15 cellular contexts compared by ENCODE assay signal in genomic region chr18:48356151-48356745, GRCh38. TPM values are rescaled to one million over a fixed set of nuclear protein-coding genes. Genes with fewer than 3 reads are reported as not detected.
DNase-seq lines count a peak whose midpoint lies in the region; ATAC-seq and TF ChIP-seq lines count a peak whose summit lies in the region.
"Had no signal": no experiment of that assay in that cellular context is flagged by ENCODE, and none has a peak within 500 bp of the region (broad histone marks: within the 10 kb centered on the region; RNA-seq: fewer than 3 reads in every experiment).

No MANE protein-coding gene starts in this region.

- no peaks in the 10 kb centered on the region for H3K36me3 ChIP-seq in mesendoderm (ENCODE audit: control insufficient read depth, insufficient read depth, low read length)
- no peaks in the 10 kb centered on the region for H3K36me3 ChIP-seq in vagina

- peak overlapping the region; percentile 22 for H2AK5ac ChIP-seq in mesendoderm (ENCODE audit: low read length)

- no peak overlapping the region for H4K5ac ChIP-seq in mesendoderm (ENCODE audit: low read length)

- no peak overlapping the region for H2BK5ac ChIP-seq in mesendoderm (ENCODE audit: low read length)

- no CpG with 5 or more reads among the region's 7 CpGs for WGBS in mesendoderm (ENCODE audit: extremely low coverage, insufficient coverage, low lambda C conversion rate)

- no peak overlapping the region for H2BK120ac ChIP-seq in mesendoderm (ENCODE audit: low read depth, low read length)

- H4K8ac ChIP-seq in mesendoderm (ENCODE audit: low read depth, low read length): no peak overlapping the region

- no peaks in the 10 kb centered on the region for H3K79me1 ChIP-seq in mesendoderm (ENCODE audit: low read length)

- peaks cover 5 to 11% (median 8%) of the 10 kb centered on the region in 3 donors for H3K27me3 Mint-ChIP-seq in CD14-positive monocyte (ENCODE audit: low read depth in 3 of 3)

- H3K4me1 ChIP-seq in mesendoderm (ENCODE audit: control insufficient read depth, low read depth, low read length): peaks cover 14% of the 10 kb centered on the region
- H3K4me1 ChIP-seq in vagina: peaks cover 6% of the 10 kb centered on the region
- H3K4me1 ChIP-seq: Caco-2 had no signal

- DNase-seq in activated CD8-positive, alpha-beta memory T cell treated with anti-CD3 and anti-CD28 coated beads for 24 hours: peak; percentile 15
- DNase-seq in activated CD8-positive, alpha-beta memory T cell treated with anti-CD3 and anti-CD28 coated beads, Interleukin-2, amount 50 U/mL, for 4 hours: no peak
- DNase-seq in mesendoderm: no peak
- peak; percentile 60 to 64 for DNase-seq in vagina (ENCODE audit: extremely low spot score in 2 of 2)
- DNase-seq in CD14-positive monocyte (ENCODE audit: low spot score): no peak
- no peak for DNase-seq in NK-92 treated with Interleukin-12 subunit alpha and Interleukin-12 subunit beta, amount 100 ng/mL, for 24 hours (lab: John Stamatoyannopoulos, UW)
- DNase-seq: C1 segment of cervical spinal cord, Caco-2, GF-D8, GOT3, Kasumi-1, NCI-H187 treated with DMSO at 0.1 percent for 48 hours, NCI-H774 had no signal

- H3K27ac Mint-ChIP-seq in CD14-positive monocyte: no peak overlapping the region

- peak overlapping the region; percentile 40 for H3K56ac ChIP-seq in mesendoderm (ENCODE audit: low read length)

- H3K36me3 Mint-ChIP-seq in CD14-positive monocyte: no peaks in the 10 kb centered on the region

- no peaks in the 10 kb centered on the region for H3K79me2 ChIP-seq in mesendoderm (ENCODE audit: control insufficient read depth, insufficient read depth, low read length)

- no peak for TF ChIP-seq POLR2A in vagina (IDR thresholded peaks at IDR 0.05)

- H3K4me2 ChIP-seq in mesendoderm (ENCODE audit: low read length): no peak overlapping the region

- TF ChIP-seq CTCF in VCaP (conservative IDR thresholded peaks at IDR 0.05) (no peak), vagina (IDR thresholded peaks at IDR 0.05) (no peak), CD14-positive monocyte (IDR thresholded peaks at IDR 0.05) (no peak)

- H3K4me1 Mint-ChIP-seq in CD14-positive monocyte: no peaks in the 10 kb centered on the region

- no peak overlapping the region for H3K18ac ChIP-seq in mesendoderm (ENCODE audit: low read length)

- no peak overlapping the region for H3K4me3 ChIP-seq in mesendoderm (ENCODE audit: low read length)
- H3K4me3 ChIP-seq in vagina: no peak overlapping the region

- H2BK15ac ChIP-seq in mesendoderm (replicated peaks; ENCODE audit: low read depth): no peak overlapping the region

- no peak overlapping the region for H3K4ac ChIP-seq in mesendoderm (ENCODE audit: low read depth, low read length)

- no peak overlapping the region for H3K23ac ChIP-seq in mesendoderm (ENCODE audit: low read length)

- H3K4me3 Mint-ChIP-seq in CD14-positive monocyte: no peak overlapping the region

- H3K27me3 ChIP-seq in mesendoderm (ENCODE audit: insufficient read depth, low read length, poor library complexity): no peaks in the 10 kb centered on the region
- H3K27me3 ChIP-seq in vagina: no peaks in the 10 kb centered on the region

- H3K9me3 ChIP-seq in vagina: no peaks in the 10 kb centered on the region
- H3K9me3 ChIP-seq: Caco-2 had no signal

- intact Hi-C loops in vagina (cut with DNase I): no loop called here
- intact Hi-C loops in CD14-positive monocyte (cut with micrococcal nuclease): no loop called here

- ATAC-seq in GM18520 (IDR thresholded peaks at IDR 0.05; ENCODE audit: unreplicated experiment): no peak

- H3K27ac ChIP-seq in VCaP (peak overlapping the region; percentile 76), mesendoderm (ENCODE audit: low read depth, low read length) (no peak overlapping the region), vagina (no peak overlapping the region)

- peaks cover 0 to 1% (median 0%) of the 10 kb centered on the region in 7 donors for H3K9me3 Mint-ChIP-seq in CD14-positive monocyte

- H3K9ac ChIP-seq in mesendoderm (ENCODE audit: low read length): no peak overlapping the region

RNA-seq across cellular contexts. Expression of gene ZBTB7C, which starts 52.9 kb away (rescaled TPM):
- polyA plus RNA-seq in mesendoderm (2013, experiment 1 of 2): 0.22 TPM
- 0.14 TPM for polyA plus RNA-seq in mesendoderm (2013, experiment 2 of 2)
- total RNA-seq in vagina: 40.5 TPM
- under 1 TPM in 1 of 2 donors, not detected in 1; 0.09 TPM for polyA plus RNA-seq in CD14-positive monocyte

Comparison
In these comparisons a context has a peak if more than half of its experiments do, and no peak if none do; other contexts are left out.
1. DNase-seq: peak in activated CD8-positive, alpha-beta memory T cell treated with anti-CD3 and anti-CD28 coated beads for 24 hours (single experiment) and vagina (2 of 2); none in activated CD8-positive, alpha-beta memory T cell treated with anti-CD3 and anti-CD28 coated beads, Interleukin-2, amount 50 U/mL, for 4 hours (single experiment), mesendoderm (single experiment), CD14-positive monocyte (single experiment) and NK-92 treated with Interleukin-12 subunit alpha and Interleukin-12 subunit beta, amount 100 ng/mL, for 24 hours (single experiment).